8 cellular contexts compared by ENCODE assay signal in the genomic region with DNA sequence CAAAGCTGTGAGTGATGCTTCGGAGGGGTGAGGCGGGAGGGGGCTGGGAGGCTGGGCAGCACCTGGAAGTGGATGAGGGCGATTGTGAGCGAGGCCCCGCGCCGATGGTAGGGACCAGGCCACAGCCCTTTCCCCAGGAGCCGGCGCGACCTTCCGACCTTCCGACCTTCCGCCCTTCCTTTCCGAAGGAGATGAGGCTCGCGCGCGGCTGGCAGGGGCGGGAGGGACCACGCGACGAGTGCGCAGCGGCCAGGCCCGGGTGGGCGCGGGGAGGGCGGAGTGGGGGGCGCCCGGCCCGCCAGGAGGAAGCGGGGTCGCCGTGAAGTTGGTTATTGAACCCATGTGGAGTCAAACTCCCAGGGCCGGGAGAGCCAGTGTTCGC. TPM values are rescaled to one million over a fixed set of nuclear protein-coding genes. Genes with fewer than 3 reads are reported as not detected.
DNase-seq lines count a peak whose midpoint lies in the region; ATAC-seq and TF ChIP-seq lines count a peak whose summit lies in the region.

No MANE protein-coding gene starts in this region.

- no peak overlapping the region for H3K27ac Mint-ChIP-seq in endodermal cell
- H3K27ac Mint-ChIP-seq in activated CD8-positive, alpha-beta T cell treated with anti-CD3 and anti-CD28 coated beads, Interleukin-2, amount 10 ng/mL, durations not matched to agents 7 days and 5 days, result no peak overlapping the region

- H3K27ac ChIP-seq in heart left ventricle (peak overlapping the region; percentile 53 to 91 (median 84)), endodermal cell (ENCODE audit: low read depth, low read length) (no peak overlapping the region), muscle layer of colon (ENCODE audit: low read depth, low read length) (peak overlapping the region; percentile 68), vagina (peak overlapping the region; percentile 73)

- intact Hi-C loops in heart left ventricle (cut with DNase I), result loop anchor here in 6 of 10 donors (2.0 to 10.0 kb wide), 9 partner anchors 50 to 175 kb away; no protein-coding TSS in a partner anchor
- intact Hi-C loops in cardiac septum (cut with DNase I), result no loop called here
- intact Hi-C loops in vagina (cut with DNase I), result no loop called here

- peaks cover 17% of the 10 kb centered on the region for H3K27me3 Mint-ChIP-seq in endodermal cell (ENCODE audit: insufficient read depth)
- peaks cover 47% of the 10 kb centered on the region for H3K27me3 Mint-ChIP-seq in activated CD8-positive, alpha-beta T cell treated with anti-CD3 and anti-CD28 coated beads, Interleukin-2, amount 10 ng/mL, durations not matched to agents 7 days and 5 days (ENCODE audit: low read depth)

- no peak for ATAC-seq in heart left ventricle
- ATAC-seq in activated CD8-positive, alpha-beta T cell treated with anti-CD3 and anti-CD28 coated beads, Interleukin-2, amount 10 ng/mL, durations not matched to agents 7 days and 5 days, result no peak

- H3K9me3 ChIP-seq in heart left ventricle (no peaks in the 10 kb centered on the region), endodermal cell (ENCODE audit: control insufficient read depth, low read length) (no peaks in the 10 kb centered on the region), muscle layer of colon (ENCODE audit: low read length) (no peaks in the 10 kb centered on the region), vagina (no peaks in the 10 kb centered on the region)

- POLR2A ChIA-PET in activated CD8-positive, alpha-beta T cell treated with anti-CD3 and anti-CD28 coated beads, Interleukin-2, amount 10 ng/mL, durations not matched to agents 7 days and 5 days (lab: Charles Lee), result no interaction called here

- TF ChIP-seq POLR2A in heart left ventricle (IDR thresholded peaks at IDR 0.05), result no peak
- TF ChIP-seq POLR2A in vagina (IDR thresholded peaks at IDR 0.05), result no peak

- DNase-seq in heart left ventricle, result peak in 1 of 5 donors; percentile 20
- no peak for DNase-seq in cardiac septum (ENCODE audit: low spot score)
- DNase-seq in endodermal cell, result peak; percentile 89
- no peak for DNase-seq in vagina (ENCODE audit: extremely low spot score in 2 of 2)
- DNase-seq in NCI-H146 treated with DMSO at 0.1 percent for 48 hours (lab: John Stamatoyannopoulos, UW; ENCODE audit: unreplicated experiment), result no peak
- DNase-seq in activated CD8-positive, alpha-beta T cell treated with anti-CD3 and anti-CD28 coated beads, Interleukin-2, amount 10 ng/mL, durations not matched to agents 7 days and 5 days, result no peak
- no peak for DNase-seq in activated CD4-positive, alpha-beta T cell treated with anti-CD3 and anti-CD28 coated beads for 4 hours

- no peak for TF ChIP-seq CTCF in heart left ventricle (IDR thresholded peaks at IDR 0.05)
- no peak for TF ChIP-seq CTCF in endodermal cell (conservative IDR thresholded peaks at IDR 0.05)
- no peak for TF ChIP-seq CTCF in vagina (IDR thresholded peaks at IDR 0.05)

- H3K9me3 Mint-ChIP-seq in endodermal cell, result no peaks in the 10 kb centered on the region
- no peaks in the 10 kb centered on the region for H3K9me3 Mint-ChIP-seq in activated CD8-positive, alpha-beta T cell treated with anti-CD3 and anti-CD28 coated beads, Interleukin-2, amount 10 ng/mL, durations not matched to agents 7 days and 5 days (ENCODE audit: insufficient read depth)

- CTCF ChIA-PET in activated CD8-positive, alpha-beta T cell treated with anti-CD3 and anti-CD28 coated beads, Interleukin-2, amount 10 ng/mL, durations not matched to agents 7 days and 5 days (lab: Charles Lee), result interaction anchor here (1.2 kb wide), 1 partner anchor 38 kb away, joined by 4 read pairs; no protein-coding TSS in a partner anchor

- no peaks in the 10 kb centered on the region for H3K36me3 Mint-ChIP-seq in endodermal cell (ENCODE audit: low read depth)
- no peaks in the 10 kb centered on the region for H3K36me3 Mint-ChIP-seq in activated CD8-positive, alpha-beta T cell treated with anti-CD3 and anti-CD28 coated beads, Interleukin-2, amount 10 ng/mL, durations not matched to agents 7 days and 5 days (ENCODE audit: low read depth)

- 16 to 29% (median 24%) methylated on average over 27 to 36 of the region's 36 CpGs for WGBS in heart left ventricle, 4 donors
- WGBS in endodermal cell (ENCODE audit: insufficient coverage in 1 of 2, insufficient read length in 1 of 2), 2 experiments, result 8% methylated on average over 36 of the region's 36 CpGs; no CpG with 5 or more reads in 1 of the 2 experiments

- peaks cover 0 to 50% (median 24%) of the 10 kb centered on the region in 12 donors for H3K4me1 ChIP-seq in heart left ventricle
- peaks cover 4% of the 10 kb centered on the region for H3K4me1 ChIP-seq in endodermal cell (ENCODE audit: control insufficient read depth, insufficient read depth, low read length)
- H3K4me1 ChIP-seq in muscle layer of colon (ENCODE audit: insufficient read depth, low read length), result peaks cover 17% of the 10 kb centered on the region
- H3K4me1 ChIP-seq in vagina, result peaks cover 26% of the 10 kb centered on the region

- H3K4me1 Mint-ChIP-seq in endodermal cell, result peaks cover 29% of the 10 kb centered on the region
- H3K4me1 Mint-ChIP-seq in activated CD8-positive, alpha-beta T cell treated with anti-CD3 and anti-CD28 coated beads, Interleukin-2, amount 10 ng/mL, durations not matched to agents 7 days and 5 days (ENCODE audit: low read depth), result peaks cover 20% of the 10 kb centered on the region

- H3K9ac ChIP-seq in endodermal cell (ENCODE audit: extremely low read depth, low read length, poor library complexity, severe bottlenecking) (no peak overlapping the region), muscle layer of colon (ENCODE audit: low read length) (no peak overlapping the region)

- H3K36me3 ChIP-seq in heart left ventricle, result no peaks in the 10 kb centered on the region
- H3K36me3 ChIP-seq in endodermal cell (ENCODE audit: control insufficient read depth, insufficient read depth, low read length), result no peaks in the 10 kb centered on the region
- no peaks in the 10 kb centered on the region for H3K36me3 ChIP-seq in muscle layer of colon (ENCODE audit: insufficient read depth, low read length)
- H3K36me3 ChIP-seq in vagina, result no peaks in the 10 kb centered on the region

- H3K4me3 ChIP-seq in heart left ventricle (peak overlapping the region; percentile 36 to 78 (median 64)), endodermal cell (ENCODE audit: low read length) (peak overlapping the region; percentile 64), muscle layer of colon (ENCODE audit: low read depth in 1 of 2, low read length in 2 of 2) (peak overlapping the region; percentile 43 to 64), vagina (peak overlapping the region; percentile 57 to 81)

- H3K4me3 Mint-ChIP-seq in endodermal cell, result peak overlapping the region; percentile 74
- H3K4me3 Mint-ChIP-seq in activated CD8-positive, alpha-beta T cell treated with anti-CD3 and anti-CD28 coated beads, Interleukin-2, amount 10 ng/mL, durations not matched to agents 7 days and 5 days, result no peak overlapping the region

- H3K27me3 ChIP-seq in heart left ventricle (peaks cover 0 to 6% (median 0%) of the 10 kb centered on the region in 9 donors), endodermal cell (ENCODE audit: control insufficient read depth, insufficient read depth, low read length, poor library complexity, severe bottlenecking) (peaks cover 23% of the 10 kb centered on the region), muscle layer of colon (ENCODE audit: control insufficient read depth in 1 of 2, insufficient read depth in 2 of 2, low read length in 2 of 2) (no peaks in the 10 kb centered on the region), vagina (no peaks in the 10 kb centered on the region)

RNA-seq across cellular contexts. Expression of gene RAP1GAP2, which starts 56.5 kb away (rescaled TPM):
- total RNA-seq in heart left ventricle (10 to 100 TPM; 24.7 to 44.1 (median 36.5) TPM), cardiac septum (31.2 TPM), endodermal cell (10 to 100 TPM; 18.0 to 44.3 TPM), vagina (22.6 TPM)
- polyA plus RNA-seq in heart left ventricle, result 10 to 100 TPM; 13.5 to 18.3 TPM
- polyA plus RNA-seq in endodermal cell (2013, experiment 1 of 2), result 6.2 TPM
- 6.0 TPM for polyA plus RNA-seq in endodermal cell (2013, experiment 2 of 2)
- 10 to 100 TPM in 1 of 2 experiments, 1 to 10 TPM in 1; 9.4 to 11.0 TPM for total RNA-seq in activated CD8-positive, alpha-beta T cell treated with anti-CD3 and anti-CD28 coated beads, Interleukin-2, amount 10 ng/mL, durations not matched to agents 7 days and 5 days

Comparison
In these comparisons a context has a peak if more than half of its experiments do, and no peak if none do; other contexts are left out.
1. intact Hi-C loops: an anchor here in heart left ventricle (2.0 to 10.0 kb wide); none called in cardiac septum and vagina.